23 cellular contexts compared by ENCODE assay signal in the genomic region with DNA sequence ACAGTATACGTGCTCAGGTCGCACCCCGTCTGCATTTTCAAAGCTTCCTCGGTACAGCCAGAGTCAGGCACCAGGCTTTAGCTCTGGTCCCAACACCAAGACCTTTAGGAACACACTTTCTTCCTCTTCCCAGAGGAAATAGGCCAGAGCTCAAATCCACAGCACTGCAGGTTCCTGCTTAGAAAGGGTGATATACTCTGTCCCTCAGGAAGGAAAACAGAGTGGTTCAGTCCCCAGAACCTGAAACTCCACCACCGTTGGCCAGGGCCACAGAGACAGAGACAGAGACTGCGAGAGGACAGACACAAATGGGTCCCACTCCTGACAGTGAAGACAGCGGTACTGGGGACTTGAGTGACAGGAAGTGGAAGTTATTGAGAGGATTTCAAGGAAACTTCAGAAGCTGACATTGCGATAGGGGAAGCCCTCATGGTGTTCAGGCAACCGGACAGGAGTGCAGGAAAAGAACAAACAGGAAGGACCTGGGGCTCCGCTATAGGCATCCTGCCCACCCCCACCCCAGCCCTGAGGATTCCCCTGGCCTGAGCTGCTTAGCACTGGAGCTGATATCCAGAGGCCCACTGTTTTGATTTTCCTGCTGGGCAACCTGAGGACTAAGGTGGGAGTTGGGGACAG. TPM values are rescaled to one million over a fixed set of nuclear protein-coding genes. Genes with fewer than 3 reads are reported as not detected.
DNase-seq lines count a peak whose midpoint lies in the region; TF ChIP-seq lines count a peak whose summit lies in the region.
"Had no signal": no experiment of that assay in that cellular context is flagged by ENCODE, and none has a peak within 500 bp of the region (broad histone marks: within the 10 kb centered on the region; RNA-seq: fewer than 3 reads in every experiment).

No MANE protein-coding gene starts in this region.

- peak overlapping the region; percentile 2 for H4K12ac ChIP-seq in trophoblast cell (ENCODE audit: low read depth, low read length)

- H3K27me3 ChIP-seq in PC-9 (ENCODE audit: insufficient read depth, low read depth) (no peaks in the 10 kb centered on the region), hepatocyte (no peaks in the 10 kb centered on the region), trophoblast cell (ENCODE audit: insufficient read depth, low read length) (no peaks in the 10 kb centered on the region)
- H3K27me3 ChIP-seq: foreskin keratinocyte, sigmoid colon had no signal

- H3F3A ChIP-seq in PC-9 (ENCODE audit: insufficient read depth, low read depth), result peaks cover 44% of the 10 kb centered on the region

- peak overlapping the region; percentile 84 for H2BK120ac ChIP-seq in trophoblast cell (ENCODE audit: insufficient read depth, low read length, poor library complexity)

- no peak overlapping the region for H3K9ac ChIP-seq in trophoblast cell (ENCODE audit: low read length)

- H3K79me1 ChIP-seq in trophoblast cell (ENCODE audit: low read length), result peaks cover 39% of the 10 kb centered on the region

- POLR2A ChIA-PET in PC-9 (lab: Charles Lee; ENCODE audit: unreplicated experiment), result interaction anchor here (1.2 kb wide), 1 partner anchor 14 kb away, joined by 10 read pairs; no protein-coding TSS in a partner anchor

- H2BK5ac ChIP-seq in trophoblast cell (ENCODE audit: low read depth, low read length, poor library complexity), result peak overlapping the region; percentile 61

- H3K36me3 ChIP-seq in PC-9 (ENCODE audit: low read depth), result no peaks in the 10 kb centered on the region
- no peaks in the 10 kb centered on the region for H3K36me3 ChIP-seq in hepatocyte (replicated peaks; ENCODE audit: insufficient read depth, low read depth)
- H3K36me3 ChIP-seq in trophoblast cell (ENCODE audit: control insufficient read depth in 1 of 2, insufficient read depth in 2 of 2, low read length in 2 of 2), result no peaks in the 10 kb centered on the region
- H3K36me3 ChIP-seq: sigmoid colon, thoracic aorta had no signal

- no TSS peak for BruUV-seq in PC-9 (replicated peaks; lab: Mats Ljungman, UMichigan)

- H3K4me2 ChIP-seq in PC-9 (no peak overlapping the region), hepatocyte (no peak overlapping the region), trophoblast cell (ENCODE audit: low read length) (no peak overlapping the region)

- H4K91ac ChIP-seq in trophoblast cell (ENCODE audit: low read depth, low read length), result peak overlapping the region; percentile 88

- intact Hi-C loops in PC-9 (cut with micrococcal nuclease; ENCODE audit: unreplicated experiment), result no loop called here

- H3K9me3 ChIP-seq in PC-9 (ENCODE audit: insufficient read depth, low read depth), result no peaks in the 10 kb centered on the region
- H3K9me3 ChIP-seq in hepatocyte (ENCODE audit: low read depth), result no peaks in the 10 kb centered on the region
- no peaks in the 10 kb centered on the region for H3K9me3 ChIP-seq in trophoblast cell (ENCODE audit: insufficient read depth, low read depth, low read length)
- H3K9me3 ChIP-seq: sigmoid colon, thoracic aorta had no signal

- peaks cover 55% of the 10 kb centered on the region for H3K4me1 ChIP-seq in PC-9 (replicated peaks; ENCODE audit: insufficient read depth)
- H3K4me1 ChIP-seq in hepatocyte (ENCODE audit: insufficient read depth), result peaks cover 66% of the 10 kb centered on the region
- H3K4me1 ChIP-seq in trophoblast cell (ENCODE audit: control insufficient read depth in 1 of 2, insufficient read depth in 2 of 2, low read length in 2 of 2), result peaks cover 39 to 42% of the 10 kb centered on the region in 2 experiments

- peak overlapping the region; percentile 94 for H2AK5ac ChIP-seq in trophoblast cell (ENCODE audit: low read length)

- CTCF ChIA-PET in PC-9 (lab: Charles Lee), result interaction anchor here (0.6 kb wide), 2 partner anchors 29 to 40 kb away, joined by 3 read pairs; no protein-coding TSS in a partner anchor

- H3K9me2 ChIP-seq in PC-9 (ENCODE audit: insufficient read depth), result no peaks in the 10 kb centered on the region
- no peaks in the 10 kb centered on the region for H3K9me2 ChIP-seq in hepatocyte (replicated peaks; ENCODE audit: insufficient read depth)

- H2BK12ac ChIP-seq in trophoblast cell (ENCODE audit: low read length), result peak overlapping the region; percentile 100

- no peak overlapping the region for H3K4me3 ChIP-seq in PC-9
- no peak overlapping the region for H3K4me3 ChIP-seq in hepatocyte
- H3K4me3 ChIP-seq in trophoblast cell (ENCODE audit: low read depth, low read length), result no peak overlapping the region
- H3K4me3 ChIP-seq: sigmoid colon, thoracic aorta had no signal

- peaks cover 20% of the 10 kb centered on the region for H3K79me2 ChIP-seq in PC-9 (ENCODE audit: low read depth)
- H3K79me2 ChIP-seq in hepatocyte, result peaks cover 32% of the 10 kb centered on the region
- peaks cover 23% of the 10 kb centered on the region for H3K79me2 ChIP-seq in trophoblast cell (ENCODE audit: control insufficient read depth, insufficient read depth, low read length, poor library complexity)

- peak overlapping the region; percentile 86 for H3K14ac ChIP-seq in trophoblast cell (ENCODE audit: low read length)

- H4K8ac ChIP-seq in trophoblast cell (ENCODE audit: low read depth, low read length), result peak overlapping the region; percentile 41

- TF ChIP-seq CTCF in PC-9 (conservative IDR thresholded peaks at IDR 0.05), result no peak
- no peak for TF ChIP-seq CTCF in hepatocyte (IDR thresholded peaks at IDR 0.05; ENCODE audit: poor library complexity)

- H4K20me1 ChIP-seq in PC-9 (ENCODE audit: insufficient read depth), result no peaks in the 10 kb centered on the region
- H4K20me1 ChIP-seq in hepatocyte (ENCODE audit: insufficient read depth, poor library complexity, severe bottlenecking), result no peaks in the 10 kb centered on the region

- DNase-seq in ELF-1 (ENCODE audit: low read depth, low spot score) (peak; percentile 55), PC-9 (no peak), hepatocyte (ENCODE audit: low spot score) (no peak), trophoblast cell (peak in 1 of 2 donors; percentile 44), hippocampal formation (lab: John Stamatoyannopoulos, UW) (no peak), AG20443 (ENCODE audit: low spot score) (no peak), kidney tubule cell (ENCODE audit: low spot score) (no peak)
- DNase-seq: activated CD4-positive, alpha-beta T cell treated with anti-CD3 and anti-CD28 coated beads, Interleukin-2, amount 50 U/mL, for 4 hours; activated CD4-positive, CD25-positive, alpha-beta regulatory T cell; activated CD8-positive, alpha-beta memory T cell treated with anti-CD3 and anti-CD28 coated beads, Interleukin-2, amount 50 U/mL, for 4 hours; activated naive CD8-positive, alpha-beta T cell treated with anti-CD3 and anti-CD28 coated beads, Interleukin-2, amount 10 ng/mL, durations not matched to agents 7 days and 5 days; CD8-positive, alpha-beta T cell; effector CD4-positive, alpha-beta T cell; foreskin keratinocyte; GF-D8; immature natural killer cell; NCI-H1048; NCI-H187 treated with DMSO at 0.1 percent for 48 hours; sigmoid colon; stimulated activated naive CD8-positive, alpha-beta T cell treated with anti-CD3 and anti-CD28 coated beads, Interleukin-15, Interleukin-2, amounts not matched to agents 100 U/mL and 50 U/mL, for 24 hours; T-helper 9 cell had no signal

- H3K18ac ChIP-seq in trophoblast cell (ENCODE audit: low read length), result peak overlapping the region; percentile 90

- H3K4ac ChIP-seq in trophoblast cell (ENCODE audit: low read depth, low read length), result peak overlapping the region; percentile 53

- 84% methylated on average over 10 of the region's 10 CpGs for WGBS in hepatocyte (ENCODE audit: low lambda C conversion rate, missing lambda C conversion rate)
- no CpG with 5 or more reads among the region's 10 CpGs for WGBS in trophoblast cell (ENCODE audit: extremely low coverage, insufficient coverage, insufficient read length)

- H3K27ac ChIP-seq in PC-9 (peak overlapping the region; percentile 99; the same call in 1 of the 2 replicates), hepatocyte (peak overlapping the region; percentile 94), trophoblast cell (ENCODE audit: low read depth, low read length) (peak overlapping the region; percentile 9)
- H3K27ac ChIP-seq: foreskin keratinocyte, sigmoid colon, thoracic aorta had no signal

- no peak overlapping the region for H3K23ac ChIP-seq in trophoblast cell (ENCODE audit: low read length)

- H2AFZ ChIP-seq in PC-9 (no peak overlapping the region), hepatocyte (no peak overlapping the region), trophoblast cell (ENCODE audit: insufficient read depth, low read length, poor library complexity) (peak overlapping the region; percentile 58)

RNA-seq across cellular contexts. Expression of a gene that starts 5.5 kb away (rescaled TPM):
- total RNA-seq in PC-9 (2021) (2,689 and 2,962 TPM in 2 replicates), hepatocyte (1,376 and 1,381 TPM in 2 replicates)
- polyA plus RNA-seq in hepatocyte, result 2,058 and 2,283 TPM in 2 replicates
- polyA plus RNA-seq in trophoblast cell (2013), result 5,322 and 5,443 TPM in 2 replicates
- total RNA-seq: LHCN-M2 had no signal
- polyA plus RNA-seq: immature natural killer cell had no signal

RNA-seq across cellular contexts. Expression of a gene that starts 38.6 kb away (rescaled TPM):
- total RNA-seq in PC-9 (2021), result 2,869 and 2,977 TPM in 2 replicates
- 676 and 753 TPM in 2 replicates for total RNA-seq in hepatocyte
- 1,621 and 1,849 TPM in 2 replicates for polyA plus RNA-seq in hepatocyte
- polyA plus RNA-seq in trophoblast cell (2013), result 4,184 and 4,236 TPM in 2 replicates

Comparison
In these comparisons a context has a peak if more than half of its experiments do, and no peak if none do; other contexts are left out.
1. H3K27ac ChIP-seq: peak in every context shown above with its lines; median percentile 99 in PC-9; 94 in hepatocyte; 9 in trophoblast cell.